Comparison of ENCODE assay signal across 19 cellular contexts in the genomic region with DNA sequence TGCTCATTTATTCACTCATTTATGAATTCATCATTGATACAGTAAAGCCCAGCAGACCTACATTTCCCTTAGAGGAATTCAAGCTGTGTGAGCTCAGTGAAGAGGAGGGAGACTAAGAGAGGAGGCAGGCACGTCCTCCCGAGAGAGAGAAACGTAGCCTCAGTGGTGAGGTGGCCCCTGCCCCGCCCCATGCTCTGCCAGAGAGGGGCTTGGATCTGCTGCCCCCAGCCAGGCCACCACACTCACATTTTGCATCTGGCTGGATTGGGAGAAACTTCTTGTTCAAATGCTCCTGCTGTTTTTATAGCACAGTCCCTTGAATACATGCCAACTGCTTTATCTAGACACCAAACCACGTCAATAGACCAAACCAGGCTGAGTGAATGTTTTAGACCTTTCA.
DNase-seq lines count a peak whose midpoint lies in the region; ATAC-seq, FAIRE-seq and TF ChIP-seq lines count a peak whose summit lies in the region.
"Had no signal": no experiment of that assay in that cellular context is flagged by ENCODE, and none has a peak within 500 bp of the region (broad histone marks: within the 10 kb centered on the region; RNA-seq: fewer than 3 reads in every experiment).

No MANE protein-coding gene starts in this region.

- H3K9me3 ChIP-seq in right cardiac atrium (ENCODE audit: control insufficient read depth, low read length): no peaks in the 10 kb centered on the region
- H3K9me3 ChIP-seq in kidney (ENCODE audit: control insufficient read depth in 1 of 2, low read length in 2 of 2): no peaks in the 10 kb centered on the region

- no peaks in the 10 kb centered on the region for H3K36me3 ChIP-seq in kidney (ENCODE audit: control insufficient read depth in 1 of 2, insufficient read depth in 2 of 2, low read length in 2 of 2)

- ATAC-seq in right cardiac atrium: no peak
- ATAC-seq in sciatic nerve: no peak
- no peak for ATAC-seq in GM21515 (IDR thresholded peaks at IDR 0.05; ENCODE audit: unreplicated experiment)
- ATAC-seq in HG03045 (IDR thresholded peaks at IDR 0.05; ENCODE audit: unreplicated experiment): no peak
- ATAC-seq: GM23338, HCT116 had no signal

- TF ChIP-seq CTCF in kidney (IDR thresholded peaks at IDR 0.05; ENCODE audit: borderline replicate concordance, extremely low read depth, insufficient read depth): no peak

- no peak for FAIRE-seq in kidney (lab: Jason Lieb, UNC)
- FAIRE-seq: A204.1, GM12892, GM19239 had no signal

- no peak overlapping the region for H3K9ac ChIP-seq in kidney (ENCODE audit: low read length in 2 of 2)

- intact Hi-C loops in cardiac septum (cut with DNase I) (no loop called here), right cardiac atrium (cut with DNase I) (loop anchor here in 1 of 4 donors (10.0 kb wide), 1 partner anchor 92 kb away; no protein-coding TSS in a partner anchor), kidney (cut with DNase I) (no loop called here), sciatic nerve (cut with DNase I) (no loop called here)

- H3K27me3 ChIP-seq in right cardiac atrium (ENCODE audit: control insufficient read depth, insufficient read depth): no peaks in the 10 kb centered on the region

- DNase-seq in cardiac septum (ENCODE audit: low spot score) (peak; percentile 31), right cardiac atrium (no peak), kidney (peak; percentile 25), sciatic nerve (ENCODE audit: low spot score) (peak; percentile 23)
- DNase-seq: C1 segment of cervical spinal cord; Calu3; CD4-positive, alpha-beta memory T cell; COR-L47; DMS53; DMS79 treated with DMSO at 0.1 percent for 48 hours; H9 had no signal

- H3K4me1 ChIP-seq in right cardiac atrium (ENCODE audit: control insufficient read depth, insufficient read depth, low read length) (no peaks in the 10 kb centered on the region), kidney (ENCODE audit: control insufficient read depth in 1 of 2, insufficient read depth in 1 of 2, low read depth in 1 of 2, low read length in 2 of 2) (peaks cover 8 to 9% of the 10 kb centered on the region in 2 donors)

- H3K27ac ChIP-seq in right cardiac atrium (ENCODE audit: low read length): no peak overlapping the region
- H3K27ac ChIP-seq in kidney (ENCODE audit: low read depth in 2 of 2, low read length in 2 of 2): no peak overlapping the region
- H3K27ac ChIP-seq: 22Rv1 had no signal

- H3K4me3 ChIP-seq in right cardiac atrium (ENCODE audit: low read length) (no peak overlapping the region), kidney (ENCODE audit: low read length in 2 of 2) (no peak overlapping the region)
- H3K4me3 ChIP-seq: GM23338 had no signal

- 59% methylated on average over 5 of the region's 5 CpGs for WGBS in right cardiac atrium

Comparison
In these comparisons a context has a peak if more than half of its experiments do, and no peak if none do; other contexts are left out.
1. DNase-seq: peak in cardiac septum (single experiment), kidney (single experiment) and sciatic nerve (single experiment); none in right cardiac atrium (0 of 3).